Comparison of ENCODE assay signal across 8 cellular contexts in the genomic region with DNA sequence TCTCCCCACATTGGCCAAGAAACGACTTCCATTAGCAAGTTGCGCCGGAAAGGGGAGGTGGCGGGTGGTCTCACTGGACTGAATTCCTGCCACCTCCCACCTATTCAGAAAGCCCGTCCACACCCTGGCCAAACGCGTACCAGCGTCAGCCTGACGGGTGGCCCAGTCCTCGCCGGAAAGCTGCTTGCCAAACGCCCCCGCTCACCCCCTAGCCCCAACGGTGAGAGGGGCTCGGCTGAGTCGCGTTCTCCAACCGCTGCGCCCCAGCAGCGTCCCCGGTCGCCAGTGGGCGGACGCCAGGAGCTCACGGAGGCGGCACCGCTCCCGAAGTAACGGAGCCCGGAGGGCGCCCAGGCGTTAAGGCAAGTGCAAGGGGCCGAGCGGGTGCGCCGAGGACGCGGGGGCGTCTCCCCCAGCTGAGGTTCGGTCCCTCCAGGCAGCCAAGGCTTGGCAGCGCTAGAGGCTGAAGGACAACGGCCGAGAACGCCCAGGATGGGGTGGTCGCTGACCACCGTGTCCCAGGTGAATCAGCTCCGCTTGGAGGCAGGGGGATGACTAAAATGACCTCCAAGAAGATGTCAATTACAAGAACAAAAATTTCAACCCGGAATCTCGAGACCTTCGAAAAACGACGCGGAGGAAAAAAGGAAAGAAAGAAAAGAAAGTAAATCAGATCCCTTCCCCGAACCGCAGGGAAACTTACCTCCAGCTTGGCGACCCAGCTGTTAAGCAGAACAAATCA.
DNase-seq lines count a peak whose midpoint lies in the region; ATAC-seq and TF ChIP-seq lines count a peak whose summit lies in the region.

No MANE protein-coding gene starts in this region.

- peaks cover 36% of the 10 kb centered on the region for H3K27me3 ChIP-seq in HUES48 (ENCODE audit: control insufficient read depth, insufficient read depth, low read length)

- intact Hi-C loops in CD14-positive monocyte (cut with micrococcal nuclease) = no loop called here

- no peaks in the 10 kb centered on the region for H3K9me3 ChIP-seq in HUES48 (ENCODE audit: control insufficient read depth, insufficient read depth, low read length)

- H3K4me1 Mint-ChIP-seq in CD14-positive monocyte = peaks cover 15% of the 10 kb centered on the region
- peaks cover 8 to 10% of the 10 kb centered on the region in 2 donors for H3K4me1 Mint-ChIP-seq in immature natural killer cell
- peaks cover 13 to 19% of the 10 kb centered on the region in 2 donors for H3K4me1 Mint-ChIP-seq in stimulated activated naive B cell treated with anti-CD40 and anti-IgM and Interleukin-4, amounts not matched to agents 10 μg/mL and 1 μg/mL and 100 μg/mL, for 72 hours

- H3K9ac ChIP-seq in HUES48 (ENCODE audit: low read depth, low read length) = no peak overlapping the region

- peak overlapping the region; percentile 70 for H3K4me3 ChIP-seq in HUES48 (ENCODE audit: low read depth, low read length)

- H3K27me3 Mint-ChIP-seq in CD14-positive monocyte (ENCODE audit: low read depth in 3 of 3) = peaks cover 47 to 75% (median 74%) of the 10 kb centered on the region in 3 donors
- peaks cover 11 to 16% (median 16%) of the 10 kb centered on the region in 3 donors for H3K27me3 Mint-ChIP-seq in immature natural killer cell (ENCODE audit: low read depth in 3 of 3)
- peaks cover 57 to 73% of the 10 kb centered on the region in 2 donors for H3K27me3 Mint-ChIP-seq in stimulated activated naive B cell treated with anti-CD40 and anti-IgM and Interleukin-4, amounts not matched to agents 10 μg/mL and 1 μg/mL and 100 μg/mL, for 72 hours

- H3K36me3 ChIP-seq in HUES48 (ENCODE audit: control insufficient read depth, insufficient read depth, low read length) = no peaks in the 10 kb centered on the region

- H3K9me3 Mint-ChIP-seq in CD14-positive monocyte = peaks cover 0 to 11% (median 3%) of the 10 kb centered on the region in 7 donors
- no peaks in the 10 kb centered on the region for H3K9me3 Mint-ChIP-seq in immature natural killer cell
- H3K9me3 Mint-ChIP-seq in stimulated activated naive B cell treated with anti-CD40 and anti-IgM and Interleukin-4, amounts not matched to agents 10 μg/mL and 1 μg/mL and 100 μg/mL, for 72 hours = peaks cover 3 to 4% of the 10 kb centered on the region in 2 donors

- no peak overlapping the region for H3K27ac Mint-ChIP-seq in CD14-positive monocyte
- H3K27ac Mint-ChIP-seq in immature natural killer cell = no peak overlapping the region
- no peak overlapping the region for H3K27ac Mint-ChIP-seq in stimulated activated naive B cell treated with anti-CD40 and anti-IgM and Interleukin-4, amounts not matched to agents 10 μg/mL and 1 μg/mL and 100 μg/mL, for 72 hours

- H3K4me3 Mint-ChIP-seq in CD14-positive monocyte = peak overlapping the region; percentile 75 to 92
- H3K4me3 Mint-ChIP-seq in immature natural killer cell = peak overlapping the region in 4 of 5 donors; percentile 50 to 81 (median 60)
- peak overlapping the region; percentile 78 to 83 for H3K4me3 Mint-ChIP-seq in stimulated activated naive B cell treated with anti-CD40 and anti-IgM and Interleukin-4, amounts not matched to agents 10 μg/mL and 1 μg/mL and 100 μg/mL, for 72 hours

- peak in 1 of 2 donors; percentile 15 for ATAC-seq in stimulated activated naive B cell treated with anti-CD40 and anti-IgM and Interleukin-4, amounts not matched to agents 10 μg/mL and 1 μg/mL and 100 μg/mL, for 72 hours (replicated peaks)
- no peak for ATAC-seq in GM21723 (IDR thresholded peaks at IDR 0.05; ENCODE audit: unreplicated experiment)

- peaks cover 14% of the 10 kb centered on the region for H3K4me1 ChIP-seq in HUES48 (ENCODE audit: control insufficient read depth, insufficient read depth, low read length)

- no peak for TF ChIP-seq CTCF in CD14-positive monocyte (IDR thresholded peaks at IDR 0.05)

- DNase-seq in CD14-positive monocyte (ENCODE audit: low spot score) (no peak), immature natural killer cell (no peak), DMS153 (lab: John Stamatoyannopoulos, UW) (no peak), OCI-M2 (lab: John Stamatoyannopoulos, UW; ENCODE audit: unreplicated experiment) (no peak)
- DNase-seq in stimulated activated naive B cell treated with anti-CD40 and anti-IgM and Interleukin-4, amounts not matched to agents 10 μg/mL and 1 μg/mL and 100 μg/mL, for 72 hours = no peak

- H3K36me3 Mint-ChIP-seq in CD14-positive monocyte (peaks cover 0 to 4% of the 10 kb centered on the region in 2 donors), immature natural killer cell (no peaks in the 10 kb centered on the region)
- no peaks in the 10 kb centered on the region for H3K36me3 Mint-ChIP-seq in stimulated activated naive B cell treated with anti-CD40 and anti-IgM and Interleukin-4, amounts not matched to agents 10 μg/mL and 1 μg/mL and 100 μg/mL, for 72 hours

- H3K27ac ChIP-seq in HUES48 (ENCODE audit: low read depth, low read length) = no peak overlapping the region
- peak overlapping the region; percentile 57 for H3K27ac ChIP-seq in angular gyrus (ENCODE audit: low read depth, low read length)
